In genomic region chr4:66842401-66842800, GRCh38 we compare ENCODE assay signal across 29 cellular contexts.
"Had no signal": no experiment of that assay in that cellular context is flagged by ENCODE, and none has a peak within 500 bp of the region (broad histone marks: within the 10 kb centered on the region; RNA-seq: fewer than 3 reads in every experiment).

No MANE protein-coding gene starts in this region.

- H3K4me3 ChIP-seq: ascending aorta, coronary artery, dorsolateral prefrontal cortex, esophagus muscularis mucosa, gastrocnemius medialis had no signal

- H3K9me3 ChIP-seq: ascending aorta, esophagus muscularis mucosa, gastrocnemius medialis had no signal

- H3K4me3 Mint-ChIP-seq: activated CD4-positive, alpha-beta memory T cell treated with anti-CD3 and anti-CD28 coated beads for 36 hours; activated CD8-positive, alpha-beta memory T cell treated with anti-CD3 and anti-CD28 coated beads, Interleukin-2, amount 10 ng/mL, durations not matched to agents 7 days and 5 days; activated CD8-positive, alpha-beta T cell treated with anti-CD3 and anti-CD28 coated beads, Interleukin-2, amount 10 ng/mL, durations not matched to agents 7 days and 5 days; activated naive CD4-positive, alpha-beta T cell treated with anti-CD3 and anti-CD28 coated beads, Interleukin-2, amount 10 ng/mL, durations not matched to agents 7 days and 5 days; activated naive CD8-positive, alpha-beta T cell treated with anti-CD3 and anti-CD28 coated beads, Interleukin-2, amount 10 ng/mL, durations not matched to agents 7 days and 5 days; activated T-helper 1 cell treated with anti-CD3 and anti-CD28 coated beads, Interleukin-12 subunit alpha, Interleukin-12 subunit beta, Interleukin-2, Interleukin-4 antibody, amounts not matched to agents 30 ng/mL and 10 ng/mL and 1 ng/mL, durations not matched to agents 14 hours and 24 hours and 36 hours; central memory CD8-positive, alpha-beta T cell; dendritic cell treated with granulocyte-macrophage colony-stimulating factor and Interleukin-4, amounts not matched to agents 40 ng/mL and 50 ng/mL, for 4 days; WTC11 had no signal

- ATAC-seq: activated CD8-positive, alpha-beta memory T cell treated with anti-CD3 and anti-CD28 coated beads, Interleukin-2, amount 10 ng/mL, durations not matched to agents 7 days and 5 days; activated CD8-positive, alpha-beta T cell treated with anti-CD3 and anti-CD28 coated beads, Interleukin-2, amount 10 ng/mL, durations not matched to agents 7 days and 5 days; activated naive CD4-positive, alpha-beta T cell treated with anti-CD3 and anti-CD28 coated beads, Interleukin-2, amount 50 U/mL, for 72 hours; foreskin keratinocyte; gastrocnemius medialis; WTC11 had no signal

- H3K4me1 Mint-ChIP-seq: activated CD8-positive, alpha-beta memory T cell treated with anti-CD3 and anti-CD28 coated beads, Interleukin-2, amount 10 ng/mL, durations not matched to agents 7 days and 5 days; activated naive CD4-positive, alpha-beta T cell treated with anti-CD3 and anti-CD28 coated beads, Interleukin-2, amount 10 ng/mL, durations not matched to agents 7 days and 5 days; activated naive CD8-positive, alpha-beta T cell treated with anti-CD3 and anti-CD28 coated beads, Interleukin-2, amount 10 ng/mL, durations not matched to agents 7 days and 5 days; central memory CD8-positive, alpha-beta T cell had no signal

- H3K27me3 ChIP-seq: ascending aorta, brain microvascular endothelial cell, esophagus muscularis mucosa, foreskin keratinocyte, gastrocnemius medialis had no signal

- H3K27me3 Mint-ChIP-seq: activated CD4-positive, alpha-beta memory T cell treated with anti-CD3 and anti-CD28 coated beads for 36 hours; activated CD8-positive, alpha-beta memory T cell treated with anti-CD3 and anti-CD28 coated beads, Interleukin-2, amount 10 ng/mL, durations not matched to agents 7 days and 5 days; activated naive CD4-positive, alpha-beta T cell treated with anti-CD3 and anti-CD28 coated beads, Interleukin-2, amount 10 ng/mL, durations not matched to agents 7 days and 5 days; activated naive CD8-positive, alpha-beta T cell treated with anti-CD3 and anti-CD28 coated beads, Interleukin-2, amount 10 ng/mL, durations not matched to agents 7 days and 5 days; central memory CD8-positive, alpha-beta T cell; dendritic cell treated with granulocyte-macrophage colony-stimulating factor and Interleukin-4, amounts not matched to agents 40 ng/mL and 50 ng/mL, for 4 days had no signal

- DNase-seq: activated CD4-positive, alpha-beta memory T cell treated with anti-CD3 and anti-CD28 coated beads for 36 hours; activated CD4-positive, alpha-beta T cell treated with anti-CD3 and anti-CD28 coated beads for 48 hours; activated CD8-positive, alpha-beta memory T cell treated with anti-CD3 and anti-CD28 coated beads, Interleukin-2, amount 10 ng/mL, durations not matched to agents 7 days and 5 days; activated CD8-positive, alpha-beta memory T cell treated with anti-CD3 and anti-CD28 coated beads, Interleukin-2, amount 50 U/mL, for 4 hours; activated CD8-positive, alpha-beta T cell treated with anti-CD3 and anti-CD28 coated beads, Interleukin-2, amount 10 ng/mL, durations not matched to agents 7 days and 5 days; activated gamma-delta T cell; activated naive CD4-positive, alpha-beta T cell; activated naive CD4-positive, alpha-beta T cell treated with anti-CD3 and anti-CD28 coated beads, Interleukin-2, amount 10 ng/mL, durations not matched to agents 7 days and 5 days; activated naive CD8-positive, alpha-beta T cell treated with anti-CD3 and anti-CD28 coated beads, Interleukin-2, amount 10 ng/mL, durations not matched to agents 7 days and 5 days; activated T-cell treated with anti-CD3 and anti-CD28 coated beads, Interleukin-2, amount 50 U/mL, for 1 hour; activated T-cell treated with anti-CD3 and anti-CD28 coated beads, Interleukin-2, amount 50 U/mL, for 48 hours; brain microvascular endothelial cell; dorsolateral prefrontal cortex; effector memory CD4-positive, alpha-beta T cell; erythroblast; foreskin keratinocyte; gastrocnemius medialis; head of caudate nucleus; hippocampal formation; T-helper 2 cell had no signal

- H3K36me3 ChIP-seq: ascending aorta, brain microvascular endothelial cell, esophagus muscularis mucosa, gastrocnemius medialis had no signal

- H3K9me3 Mint-ChIP-seq: activated T-helper 1 cell treated with anti-CD3 and anti-CD28 coated beads, Interleukin-12 subunit alpha, Interleukin-12 subunit beta, Interleukin-2, Interleukin-4 antibody, amounts not matched to agents 30 ng/mL and 10 ng/mL and 1 ng/mL, durations not matched to agents 14 hours and 24 hours and 36 hours; dendritic cell treated with granulocyte-macrophage colony-stimulating factor and Interleukin-4, amounts not matched to agents 40 ng/mL and 50 ng/mL, for 4 days had no signal

- H3K27ac ChIP-seq: ascending aorta, brain microvascular endothelial cell, coronary artery, dorsolateral prefrontal cortex, esophagus muscularis mucosa, foreskin keratinocyte, gastrocnemius medialis had no signal

- H3K36me3 Mint-ChIP-seq: activated CD4-positive, alpha-beta memory T cell treated with anti-CD3 and anti-CD28 coated beads for 36 hours; activated CD8-positive, alpha-beta memory T cell treated with anti-CD3 and anti-CD28 coated beads, Interleukin-2, amount 10 ng/mL, durations not matched to agents 7 days and 5 days; activated naive CD4-positive, alpha-beta T cell treated with anti-CD3 and anti-CD28 coated beads, Interleukin-2, amount 10 ng/mL, durations not matched to agents 7 days and 5 days; activated naive CD4-positive, alpha-beta T cell treated with anti-CD3 and anti-CD28 coated beads, Interleukin-2, amount 50 U/mL, for 72 hours; activated naive CD8-positive, alpha-beta T cell treated with anti-CD3 and anti-CD28 coated beads, Interleukin-2, amount 10 ng/mL, durations not matched to agents 7 days and 5 days had no signal

- H3K27ac Mint-ChIP-seq: activated CD4-positive, alpha-beta memory T cell treated with anti-CD3 and anti-CD28 coated beads for 36 hours; activated CD8-positive, alpha-beta memory T cell treated with anti-CD3 and anti-CD28 coated beads, Interleukin-2, amount 10 ng/mL, durations not matched to agents 7 days and 5 days; activated CD8-positive, alpha-beta T cell treated with anti-CD3 and anti-CD28 coated beads, Interleukin-2, amount 10 ng/mL, durations not matched to agents 7 days and 5 days; activated naive CD4-positive, alpha-beta T cell treated with anti-CD3 and anti-CD28 coated beads, Interleukin-2, amount 10 ng/mL, durations not matched to agents 7 days and 5 days; activated naive CD4-positive, alpha-beta T cell treated with anti-CD3 and anti-CD28 coated beads, Interleukin-2, amount 50 U/mL, for 72 hours; activated naive CD8-positive, alpha-beta T cell treated with anti-CD3 and anti-CD28 coated beads, Interleukin-2, amount 10 ng/mL, durations not matched to agents 7 days and 5 days; activated T-helper 1 cell treated with anti-CD3 and anti-CD28 coated beads, Interleukin-12 subunit alpha, Interleukin-12 subunit beta, Interleukin-2, Interleukin-4 antibody, amounts not matched to agents 30 ng/mL and 10 ng/mL and 1 ng/mL, durations not matched to agents 14 hours and 24 hours and 36 hours; dendritic cell treated with granulocyte-macrophage colony-stimulating factor and Interleukin-4, amounts not matched to agents 40 ng/mL and 50 ng/mL, for 4 days; WTC11 had no signal

- FAIRE-seq: bronchial epithelial cell had no signal
